In genomic region chr1:27638805-27639204, GRCh38 we compare ENCODE assay signal across 1 cellular context.
TF ChIP-seq lines count a peak whose summit lies in the region.

No MANE protein-coding gene starts in this region.

TF ChIP-seq in GM12878, 131 proteins besides CTCF, POLR2A, EP300 and RAD21:
- no peak for TF ChIP-seq IKZF2 (IDR thresholded peaks at IDR 0.05)
- peak; percentile 92 for TF ChIP-seq ZNF24 (IDR thresholded peaks at IDR 0.05)
